Comparison of ENCODE assay signal across 8 cellular contexts in genomic region chr19:48444933-48445194, GRCh38. TPM values are rescaled to one million over a fixed set of nuclear protein-coding genes. Genes with fewer than 3 reads are reported as not detected.
DNase-seq lines count a peak whose midpoint lies in the region; ATAC-seq and TF ChIP-seq lines count a peak whose summit lies in the region.

No MANE protein-coding gene starts in this region.

- H2AFZ ChIP-seq in SK-N-SH (ENCODE audit: low read depth): peak overlapping the region; percentile 87

- H4K20me1 ChIP-seq in SK-N-SH (ENCODE audit: insufficient read depth): no peaks in the 10 kb centered on the region

- H3K9ac ChIP-seq in SK-N-SH: peak overlapping the region; percentile 92; the same call in 1 of the 2 replicates

- H3K4me3 ChIP-seq in SK-N-SH (ENCODE audit: low read depth in 2 of 2, low read length in 1 of 2) (peak overlapping the region; percentile 98 to 99), spleen (peak overlapping the region in 6 of 8 donors; percentile 92 to 100 (median 98))

- no peaks in the 10 kb centered on the region for H3K9me2 ChIP-seq in SK-N-SH

- H3K36me3 ChIP-seq in SK-N-SH (replicated peaks in 1 of 2; ENCODE audit: control insufficient read depth in 1 of 2, insufficient read depth in 2 of 2, low read length in 1 of 2): peaks cover 12 to 20% of the 10 kb centered on the region in 2 experiments
- H3K36me3 ChIP-seq in spleen: peaks cover 0 to 38% (median 27%) of the 10 kb centered on the region in 6 donors

- TF ChIP-seq CTCF in SK-N-SH (IDR thresholded peaks at IDR 0.05): no peak
- no peak for TF ChIP-seq CTCF in spleen (IDR thresholded peaks at IDR 0.05 in 8 of 11, conservative IDR thresholded peaks at IDR 0.05 in 3 of 11)

- POLR2A ChIA-PET in SK-N-SH (lab: Yijun Ruan, JAX): interaction anchor here (0.9 to 1.0 kb wide), 3 partner anchors 82 to 174 kb away, joined by 3 to 5 read pairs (median 5); partner anchors contain the start of genes RPL18 and SPHK2
- POLR2A ChIA-PET in HEK293T (lab: Yijun Ruan, JAX): interaction anchor here (0.8 to 2.5 kb wide), 9 partner anchors 9 to 81 kb away, joined by 3 to 17 read pairs (median 3); partner anchors contain the start of genes GRIN2D, SYNGR4 and TMEM143

- TF ChIP-seq RAD21 in SK-N-SH (IDR thresholded peaks at IDR 0.05; ENCODE audit: low read length): no peak

- intact Hi-C loops in spleen (cut with DNase I; ENCODE audit: low total_unique reads): no loop called here

- CTCF ChIA-PET in SK-N-SH (lab: Yijun Ruan, JAX): interaction anchor here (0.7 to 2.4 kb wide), 16 partner anchors 8 to 443 kb away, joined by 3 to 10 read pairs (median 4); partner anchors contain the start of genes GRIN2D, KCNJ14 and KDELR1
- CTCF ChIA-PET in HEK293T (lab: Yijun Ruan, JAX): interaction anchor here (2.5 kb wide), 1 partner anchor 54 kb away, joined by 6 read pairs; the partner anchor contains the start of gene KDELR1

- H3K27me3 ChIP-seq in SK-N-SH (ENCODE audit: insufficient read depth) (no peaks in the 10 kb centered on the region), spleen (replicated peaks in 1 of 7) (peaks cover 0 to 51% (median 27%) of the 10 kb centered on the region in 7 donors)

- peaks cover 18% of the 10 kb centered on the region for H3F3A ChIP-seq in SK-N-SH (replicated peaks; ENCODE audit: insufficient read depth)

- H3K4me1 ChIP-seq in SK-N-SH (ENCODE audit: control insufficient read depth in 1 of 2, insufficient read depth in 2 of 2, low read depth in 1 of 2, low read length in 1 of 2): peaks cover 4 to 16% of the 10 kb centered on the region in 2 experiments; a peak in 2 of 4 replicates
- H3K4me1 ChIP-seq in spleen: peaks cover 10 to 50% (median 33%) of the 10 kb centered on the region in 6 donors

- no peaks in the 10 kb centered on the region for H3K9me3 ChIP-seq in SK-N-SH
- no peaks in the 10 kb centered on the region for H3K9me3 ChIP-seq in spleen

- 5% methylated on average over 3 of the region's 3 CpGs for WGBS in SK-N-SH (ENCODE audit: low lambda C conversion rate)
- 28 to 44% (median 38%) methylated on average over 3 of the region's 3 CpGs for WGBS in spleen, 5 donors

- H3K4me2 ChIP-seq in SK-N-SH: peak overlapping the region; percentile 99

- no peak for TF ChIP-seq POLR2A in spleen (IDR thresholded peaks at IDR 0.05)

- no peak for ATAC-seq in HG02981 (IDR thresholded peaks at IDR 0.05; ENCODE audit: unreplicated experiment)
- ATAC-seq in HG03469 (IDR thresholded peaks at IDR 0.05; ENCODE audit: unreplicated experiment): no peak

- peaks cover 37% of the 10 kb centered on the region for H3K79me2 ChIP-seq in SK-N-SH (ENCODE audit: insufficient read depth)

- H3K27ac ChIP-seq in SK-N-SH (ENCODE audit: low read depth in 2 of 2, low read length in 1 of 2): peak overlapping the region; percentile 89 to 92
- H3K27ac ChIP-seq in spleen: peak overlapping the region; percentile 69 to 95 (median 88)

- no peak for TF ChIP-seq EP300 in SK-N-SH (IDR thresholded peaks at IDR 0.05; ENCODE audit: borderline replicate concordance in 1 of 2, low read depth in 1 of 2, low read length in 1 of 2)

- DNase-seq in NCI-H1694 treated with DMSO at 0.1 percent for 48 hours (lab: John Stamatoyannopoulos, UW): peak; percentile 31
- no peak for DNase-seq in NCI-H1694 (lab: John Stamatoyannopoulos, UW)
- DNase-seq in SK-N-SH: no peak
- peak; percentile 4 for DNase-seq in fibroblast of peridontal ligament (ENCODE audit: extremely low read depth)
- DNase-seq in spleen: no peak
- no peak for DNase-seq in HEK293T (ENCODE audit: extremely low spot score)

TF ChIP-seq in SK-N-SH, 30 proteins besides CTCF, POLR2A, EP300 and RAD21 (continues in another document):
- TF ChIP-seq FOSL2 (IDR thresholded peaks at IDR 0.05; ENCODE audit: borderline replicate concordance, low read depth) (no peak), TEAD4 (IDR thresholded peaks at IDR 0.05; ENCODE audit: borderline replicate concordance, insufficient read depth) (no peak), GABPA (IDR thresholded peaks at IDR 0.05; ENCODE audit: low read depth) (no peak), JUND (IDR thresholded peaks at IDR 0.05) (no peak), YY1 (IDR thresholded peaks at IDR 0.05; ENCODE audit: low read depth) (no peak), FOXM1 (IDR thresholded peaks at IDR 0.05; ENCODE audit: low read depth) (no peak)

TF ChIP-seq in HEK293T, 16 proteins besides CTCF, POLR2A, EP300 and RAD21:
- TF ChIP-seq NFRKB (IDR thresholded peaks at IDR 0.05): no peak
- TF ChIP-seq FOXK2 (IDR thresholded peaks at IDR 0.05): no peak
- TF ChIP-seq PKNOX1 (IDR thresholded peaks at IDR 0.05): no peak
- TF ChIP-seq ARNT (IDR thresholded peaks at IDR 0.05): no peak
- TF ChIP-seq CTBP1 (IDR thresholded peaks at IDR 0.05; ENCODE audit: borderline replicate concordance): no peak
- TF ChIP-seq SUZ12 (IDR thresholded peaks at IDR 0.05): no peak
- TF ChIP-seq BHLHE40 (IDR thresholded peaks at IDR 0.05; ENCODE audit: borderline replicate concordance): no peak
- no peak for TF ChIP-seq FOXA1 (IDR thresholded peaks at IDR 0.05)
- no peak for TF ChIP-seq HDGF (IDR thresholded peaks at IDR 0.05; ENCODE audit: borderline replicate concordance)
- no peak for TF ChIP-seq FOXM1 (IDR thresholded peaks at IDR 0.05; ENCODE audit: borderline replicate concordance)
- TF ChIP-seq TARDBP (IDR thresholded peaks at IDR 0.05): no peak
- TF ChIP-seq ZNF384 (IDR thresholded peaks at IDR 0.05): no peak
- no peak for TF ChIP-seq L3MBTL2 (conservative IDR thresholded peaks at IDR 0.05)
- TF ChIP-seq SP1 (IDR thresholded peaks at IDR 0.05): no peak
- no peak for TF ChIP-seq ELF4 (IDR thresholded peaks at IDR 0.05)
- TF ChIP-seq LEF1 (IDR thresholded peaks at IDR 0.05; ENCODE audit: borderline replicate concordance): no peak

RNA-seq across cellular contexts. Expression of gene GRWD1, which starts 0.9 kb away (rescaled TPM):
- polyA plus RNA-seq in SK-N-SH (2012; rRNA removed) (34.1 and 36.6 TPM in 2 replicates), spleen (10 to 100 TPM in 1 of 3 donors, 1 to 10 TPM in 2; 5.5 to 14.7 (median 9.5) TPM)
- 23.8 and 30.6 TPM in 2 replicates for polyA plus RNA-seq in SK-N-SH (2012; cell fraction: cytosol; rRNA removed)
- 29.1 and 29.6 TPM in 2 replicates for polyA plus RNA-seq in SK-N-SH (2012; cell fraction: nucleus; rRNA removed)
- 10 to 100 TPM; 24.3 to 34.5 (median 26.0) TPM for total RNA-seq in spleen

RNA-seq across cellular contexts. Expression of gene KCNJ14, which starts 10.5 kb away (rescaled TPM):
- polyA plus RNA-seq in SK-N-SH (2012; rRNA removed) (1.1 and 1.2 TPM in 2 replicates), spleen (under 1 TPM; 0.26 to 0.61 (median 0.38) TPM)
- 0.54 and 0.93 TPM in 2 replicates for polyA plus RNA-seq in SK-N-SH (2012; cell fraction: cytosol; rRNA removed)
- 6.1 and 7.2 TPM in 2 replicates for polyA plus RNA-seq in SK-N-SH (2012; cell fraction: nucleus; rRNA removed)
- 1 to 10 TPM in 2 of 7 donors, under 1 TPM in 5; 0.43 to 1.4 (median 0.93) TPM for total RNA-seq in spleen

RNA-seq across cellular contexts. Expression of gene CYTH2, which starts 24.3 kb away (rescaled TPM):
- polyA plus RNA-seq in SK-N-SH (2012; rRNA removed) (69.5 and 77.6 TPM in 2 replicates), spleen (10 to 100 TPM; 22.6 to 44.1 (median 24.6) TPM)
- 42.6 and 43.6 TPM in 2 replicates for polyA plus RNA-seq in SK-N-SH (2012; cell fraction: cytosol; rRNA removed)
- 308 and 364 TPM in 2 replicates for polyA plus RNA-seq in SK-N-SH (2012; cell fraction: nucleus; rRNA removed)
- total RNA-seq in spleen: 10 to 100 TPM; 31.4 to 66.4 (median 48.2) TPM

RNA-seq across cellular contexts. Expression of gene GRIN2D, which starts 51.4 kb away (rescaled TPM):
- polyA plus RNA-seq in SK-N-SH (2012; rRNA removed) (0.54 and 0.92 TPM in 2 replicates), spleen (under 1 TPM; 0.07 to 0.10 (median 0.09) TPM)
- 0.28 and 0.56 TPM in 2 replicates for polyA plus RNA-seq in SK-N-SH (2012; cell fraction: cytosol; rRNA removed)
- 1.3 and 1.4 TPM in 2 replicates for polyA plus RNA-seq in SK-N-SH (2012; cell fraction: nucleus; rRNA removed)
- 1 to 10 TPM in 1 of 7 donors, under 1 TPM in 6; 0.28 to 1.2 (median 0.77) TPM for total RNA-seq in spleen

RNA-seq across cellular contexts. Expression of gene KDELR1, which starts 53.5 kb away (rescaled TPM):
- polyA plus RNA-seq in SK-N-SH (2012; rRNA removed): 119 and 138 TPM in 2 replicates
- 112 and 158 TPM in 2 replicates for polyA plus RNA-seq in SK-N-SH (2012; cell fraction: cytosol; rRNA removed)
- polyA plus RNA-seq in SK-N-SH (2012; cell fraction: nucleus; rRNA removed): 110 and 150 TPM in 2 replicates
- total RNA-seq in spleen: 10 to 100 TPM; 61.7 to 95.9 (median 76.2) TPM
- 10 to 100 TPM; 36.2 to 55.9 (median 45.0) TPM for polyA plus RNA-seq in spleen

Comparison
In these comparisons a context has a peak if more than half of its experiments do, and no peak if none do; other contexts are left out.
1. DNase-seq: peak in NCI-H1694 treated with DMSO at 0.1 percent for 48 hours (single experiment) and fibroblast of peridontal ligament (single experiment); none in NCI-H1694 (single experiment), SK-N-SH (single experiment), spleen (single experiment) and HEK293T (single experiment).